In genomic region chr10:101683226-101683625, GRCh38 we compare ENCODE assay signal across 22 cellular contexts. TPM values are rescaled to one million over a fixed set of nuclear protein-coding genes. Genes with fewer than 3 reads are reported as not detected.
DNase-seq lines count a peak whose midpoint lies in the region; ATAC-seq and TF ChIP-seq lines count a peak whose summit lies in the region.
"Had no signal": no experiment of that assay in that cellular context is flagged by ENCODE, and none has a peak within 500 bp of the region (broad histone marks: within the 10 kb centered on the region; RNA-seq: fewer than 3 reads in every experiment).

No MANE protein-coding gene starts in this region.

- no peak overlapping the region for H3K4me3 Mint-ChIP-seq in stimulated activated naive CD8-positive, alpha-beta T cell treated with anti-CD3 and anti-CD28 coated beads, Interleukin-15, Interleukin-2, amounts not matched to agents 100 ng/mL and 50 ng/mL, for 24 hours
- no peak overlapping the region for H3K4me3 Mint-ChIP-seq in activated T-helper 17 cell treated with anti-CD3 and anti-CD28 coated beads, Interleukin-2, amount 50 U/mL, for 72 hours
- no peak overlapping the region for H3K4me3 Mint-ChIP-seq in type B pancreatic cell
- H3K4me3 Mint-ChIP-seq: activated CD4-positive, alpha-beta T cell treated with anti-CD3 and anti-CD28 coated beads for 36 hours; activated CD8-positive, alpha-beta memory T cell treated with anti-CD3 and anti-CD28 coated beads, Interleukin-2, amount 10 ng/mL, durations not matched to agents 7 days and 5 days; neural crest cell had no signal

- no peaks in the 10 kb centered on the region for H3K27me3 ChIP-seq in heart left ventricle
- H3K27me3 ChIP-seq in ascending aorta, result no peaks in the 10 kb centered on the region
- H3K27me3 ChIP-seq: upper lobe of right lung had no signal

- DNase-seq in stimulated activated naive CD8-positive, alpha-beta T cell treated with anti-CD3 and anti-CD28 coated beads, Interleukin-15, Interleukin-2, amounts not matched to agents 100 U/mL and 50 U/mL, for 24 hours, result no peak
- DNase-seq in islet precursor cell (peak; percentile 84), type B pancreatic cell (ENCODE audit: extremely low spot score, unreplicated experiment) (no peak), Kasumi-1 (lab: John Stamatoyannopoulos, UW) (no peak), heart left ventricle (no peak), ascending aorta (ENCODE audit: low spot score in 2 of 2) (no peak)
- DNase-seq: activated CD4-positive, alpha-beta T cell treated with anti-CD3 and anti-CD28 coated beads for 36 hours; activated CD8-positive, alpha-beta memory T cell treated with anti-CD3 and anti-CD28 coated beads, Interleukin-2, amount 10 ng/mL, durations not matched to agents 7 days and 5 days; CD4-positive, CD25-positive, alpha-beta regulatory T cell; DMS79 treated with DMSO at 0.1 percent for 48 hours; H7; mammary epithelial cell; NCI-H1092 treated with DMSO at 0.1 percent for 48 hours; NCI-H748 treated with DMSO at 0.1 percent for 48 hours; retina; SK-N-SH; stimulated activated naive CD4-positive, alpha-beta T cell treated with Interleukin-2 at 50 U/mL for 16 hours; upper lobe of right lung had no signal

- H3K27me3 Mint-ChIP-seq in stimulated activated naive CD8-positive, alpha-beta T cell treated with anti-CD3 and anti-CD28 coated beads, Interleukin-15, Interleukin-2, amounts not matched to agents 100 ng/mL and 50 ng/mL, for 24 hours, result no peaks in the 10 kb centered on the region
- H3K27me3 Mint-ChIP-seq in activated T-helper 17 cell treated with anti-CD3 and anti-CD28 coated beads, Interleukin-2, amount 50 U/mL, for 72 hours, result no peaks in the 10 kb centered on the region
- no peaks in the 10 kb centered on the region for H3K27me3 Mint-ChIP-seq in type B pancreatic cell
- H3K27me3 Mint-ChIP-seq: activated CD4-positive, alpha-beta T cell treated with anti-CD3 and anti-CD28 coated beads for 36 hours; activated CD8-positive, alpha-beta memory T cell treated with anti-CD3 and anti-CD28 coated beads, Interleukin-2, amount 10 ng/mL, durations not matched to agents 7 days and 5 days; CD4-positive, CD25-positive, alpha-beta regulatory T cell had no signal

- TF ChIP-seq POLR2A in heart left ventricle (IDR thresholded peaks at IDR 0.05), result no peak

- no peaks in the 10 kb centered on the region for H3K9me3 Mint-ChIP-seq in stimulated activated naive CD8-positive, alpha-beta T cell treated with anti-CD3 and anti-CD28 coated beads, Interleukin-15, Interleukin-2, amounts not matched to agents 100 ng/mL and 50 ng/mL, for 24 hours
- H3K9me3 Mint-ChIP-seq in activated T-helper 17 cell treated with anti-CD3 and anti-CD28 coated beads, Interleukin-2, amount 50 U/mL, for 72 hours, result no peaks in the 10 kb centered on the region
- H3K9me3 Mint-ChIP-seq in type B pancreatic cell, result no peaks in the 10 kb centered on the region
- H3K9me3 Mint-ChIP-seq: activated T-helper 2 cell treated with anti-CD3 and anti-CD28 coated beads, Interferon-gamma antibody, Interleukin-2, Interleukin-4, amounts not matched to agents 10 μg/mL and 5 μg/mL and 100 μg/mL, durations not matched to agents 14 hours and 24 hours and 36 hours; neural crest cell had no signal

- H3K4me1 Mint-ChIP-seq in stimulated activated naive CD8-positive, alpha-beta T cell treated with anti-CD3 and anti-CD28 coated beads, Interleukin-15, Interleukin-2, amounts not matched to agents 100 ng/mL and 50 ng/mL, for 24 hours (ENCODE audit: low read depth), result peaks cover 42% of the 10 kb centered on the region
- H3K4me1 Mint-ChIP-seq in activated T-helper 17 cell treated with anti-CD3 and anti-CD28 coated beads, Interleukin-2, amount 50 U/mL, for 72 hours, result peaks cover 21% of the 10 kb centered on the region
- peaks cover 31% of the 10 kb centered on the region for H3K4me1 Mint-ChIP-seq in type B pancreatic cell (ENCODE audit: unreplicated experiment)

- TF ChIP-seq CTCF in type B pancreatic cell (conservative IDR thresholded peaks at IDR 0.05) (no peak), heart left ventricle (IDR thresholded peaks at IDR 0.05) (no peak), ascending aorta (IDR thresholded peaks at IDR 0.05) (no peak)

- H3K9me3 ChIP-seq in heart left ventricle, result peaks cover 0 to 3% (median 0%) of the 10 kb centered on the region in 12 donors
- H3K9me3 ChIP-seq in ascending aorta, result no peaks in the 10 kb centered on the region
- H3K9me3 ChIP-seq: SK-N-SH, upper lobe of right lung had no signal

- peak overlapping the region in 1 of 12 donors; percentile 47 for H3K27ac ChIP-seq in heart left ventricle
- H3K27ac ChIP-seq in ascending aorta, result no peak overlapping the region
- H3K27ac ChIP-seq: upper lobe of right lung had no signal

- H3K27ac Mint-ChIP-seq in stimulated activated naive CD8-positive, alpha-beta T cell treated with anti-CD3 and anti-CD28 coated beads, Interleukin-15, Interleukin-2, amounts not matched to agents 100 ng/mL and 50 ng/mL, for 24 hours, result peak overlapping the region; percentile 24
- H3K27ac Mint-ChIP-seq in activated T-helper 17 cell treated with anti-CD3 and anti-CD28 coated beads, Interleukin-2, amount 50 U/mL, for 72 hours, result peak overlapping the region; percentile 39
- H3K27ac Mint-ChIP-seq in type B pancreatic cell, result peak overlapping the region; percentile 4
- H3K27ac Mint-ChIP-seq: activated CD4-positive, alpha-beta T cell treated with anti-CD3 and anti-CD28 coated beads for 36 hours; activated CD8-positive, alpha-beta memory T cell treated with anti-CD3 and anti-CD28 coated beads, Interleukin-2, amount 10 ng/mL, durations not matched to agents 7 days and 5 days; CD4-positive, CD25-positive, alpha-beta regulatory T cell had no signal

- H3K36me3 Mint-ChIP-seq in stimulated activated naive CD8-positive, alpha-beta T cell treated with anti-CD3 and anti-CD28 coated beads, Interleukin-15, Interleukin-2, amounts not matched to agents 100 ng/mL and 50 ng/mL, for 24 hours (ENCODE audit: low read depth), result peaks cover 34% of the 10 kb centered on the region
- peaks cover 27% of the 10 kb centered on the region for H3K36me3 Mint-ChIP-seq in activated T-helper 17 cell treated with anti-CD3 and anti-CD28 coated beads, Interleukin-2, amount 50 U/mL, for 72 hours (ENCODE audit: low read depth)
- peaks cover 9% of the 10 kb centered on the region for H3K36me3 Mint-ChIP-seq in type B pancreatic cell

- no peaks in the 10 kb centered on the region for H3K36me3 ChIP-seq in heart left ventricle
- no peaks in the 10 kb centered on the region for H3K36me3 ChIP-seq in ascending aorta
- H3K36me3 ChIP-seq: upper lobe of right lung had no signal

- WGBS in heart left ventricle, 4 donors, result 92 to 98% (median 95%) methylated on average over 3 of the region's 3 CpGs

- no peak overlapping the region for H3K4me3 ChIP-seq in heart left ventricle
- H3K4me3 ChIP-seq in ascending aorta, result no peak overlapping the region

- ATAC-seq in stimulated activated naive CD8-positive, alpha-beta T cell treated with anti-CD3 and anti-CD28 coated beads, Interleukin-15, Interleukin-2, amounts not matched to agents 100 U/mL and 50 U/mL, for 24 hours, result no peak
- ATAC-seq in activated T-helper 17 cell treated with anti-CD3 and anti-CD28 coated beads, Interleukin-2, amount 50 U/mL, for 72 hours (replicated peaks), result no peak
- no peak for ATAC-seq in heart left ventricle
- ATAC-seq: activated CD4-positive, alpha-beta T cell treated with anti-CD3 and anti-CD28 coated beads for 36 hours; activated CD8-positive, alpha-beta memory T cell treated with anti-CD3 and anti-CD28 coated beads, Interleukin-2, amount 10 ng/mL, durations not matched to agents 7 days and 5 days; upper lobe of right lung had no signal

- peaks cover 0 to 39% (median 24%) of the 10 kb centered on the region in 12 donors for H3K4me1 ChIP-seq in heart left ventricle
- peaks cover 0 to 4% of the 10 kb centered on the region in 2 donors for H3K4me1 ChIP-seq in ascending aorta

- intact Hi-C loops in heart left ventricle (cut with DNase I) (no loop called here), ascending aorta (cut with DNase I) (no loop called here)

RNA-seq across cellular contexts. Expression of gene FBXW4, which starts 11.7 kb away (rescaled TPM):
- 10 to 100 TPM; 37.1 to 41.6 TPM for total RNA-seq in activated T-helper 17 cell treated with anti-CD3 and anti-CD28 coated beads, Interleukin-2, amount 50 U/mL, for 72 hours
- total RNA-seq in type B pancreatic cell (ENCODE audit: low replicate concordance), result 39.0 and 43.7 TPM in 2 replicates
- total RNA-seq in heart left ventricle, result 100 to 1,000 TPM in 1 of 9 donors, 10 to 100 TPM in 8; 69.7 to 116 (median 80.9) TPM
- polyA plus RNA-seq in heart left ventricle, result 10 to 100 TPM; 35.8 to 82.9 TPM
- total RNA-seq in ascending aorta, result 21.3 TPM
